Comparison of ENCODE assay signal across 19 cellular contexts in the genomic region with DNA sequence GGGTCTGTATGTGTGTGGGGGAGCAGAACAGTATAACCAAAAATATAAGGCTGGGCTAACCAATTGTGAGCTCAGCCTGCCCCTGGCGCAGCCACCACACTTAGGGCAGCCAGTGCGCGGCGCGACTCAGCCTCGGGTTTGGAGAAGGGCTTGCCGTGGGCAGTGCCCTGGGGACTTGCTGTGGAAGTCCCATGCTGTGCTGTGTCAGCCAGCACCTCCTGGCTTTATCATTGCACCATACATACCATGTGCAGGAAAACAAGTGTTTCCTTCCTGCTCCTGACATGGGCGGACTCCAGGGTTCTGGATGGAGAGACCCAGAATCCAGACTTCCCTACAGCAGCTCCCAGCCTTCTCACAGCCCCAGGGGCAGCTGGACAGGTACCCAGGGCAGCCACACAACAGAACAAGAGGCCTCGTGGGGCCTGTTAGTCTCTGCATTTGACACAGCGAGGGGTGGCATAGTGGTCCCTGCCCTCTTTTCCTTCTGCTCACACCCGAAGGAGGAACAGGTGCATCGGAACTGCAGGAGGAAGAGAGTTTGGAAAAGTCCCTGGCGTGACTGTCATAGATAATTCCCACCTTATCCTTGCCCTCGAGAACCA. TPM values are rescaled to one million over a fixed set of nuclear protein-coding genes. Genes with fewer than 3 reads are reported as not detected.
DNase-seq lines count a peak whose midpoint lies in the region; ATAC-seq and TF ChIP-seq lines count a peak whose summit lies in the region.
"Had no signal": no experiment of that assay in that cellular context is flagged by ENCODE, and none has a peak within 500 bp of the region (broad histone marks: within the 10 kb centered on the region; RNA-seq: fewer than 3 reads in every experiment).

No MANE protein-coding gene starts in this region.

- TF ChIP-seq CTCF in RWPE1 (conservative IDR thresholded peaks at IDR 0.05; ENCODE audit: low read depth) (no peak), upper lobe of right lung (IDR thresholded peaks at IDR 0.05) (no peak), right atrium auricular region (IDR thresholded peaks at IDR 0.05) (no peak)

- no peaks in the 10 kb centered on the region for H3K9me3 Mint-ChIP-seq in activated naive CD8-positive, alpha-beta T cell treated with anti-CD3 and anti-CD28 coated beads, Interleukin-2, amount 50 U/mL, for 24 hours

- no peak overlapping the region for H3K4me3 Mint-ChIP-seq in activated naive CD8-positive, alpha-beta T cell treated with anti-CD3 and anti-CD28 coated beads, Interleukin-2, amount 50 U/mL, for 24 hours

- H3K9me3 ChIP-seq in upper lobe of right lung (no peaks in the 10 kb centered on the region), right atrium auricular region (no peaks in the 10 kb centered on the region)

- POLR2A ChIA-PET in RWPE1 (lab: Yijun Ruan, JAX; ENCODE audit: low non-redundant PET) = no interaction called here

- H3K4me1 ChIP-seq in upper lobe of right lung = no peaks in the 10 kb centered on the region
- no peaks in the 10 kb centered on the region for H3K4me1 ChIP-seq in right atrium auricular region

- no peaks in the 10 kb centered on the region for H3K27me3 Mint-ChIP-seq in activated naive CD8-positive, alpha-beta T cell treated with anti-CD3 and anti-CD28 coated beads, Interleukin-2, amount 50 U/mL, for 24 hours

- no peak for DNase-seq in RWPE1 (ENCODE audit: low spot score)
- DNase-seq in epithelial cell of prostate (ENCODE audit: low read depth, low spot score) = no peak
- DNase-seq in lung microvascular endothelial cell (ENCODE audit: low read depth in 2 of 2) = peak; percentile 35 to 60
- peak; percentile 43 for DNase-seq in upper lobe of right lung
- DNase-seq in right atrium auricular region (ENCODE audit: low spot score) = no peak
- DNase-seq in activated naive CD8-positive, alpha-beta T cell treated with anti-CD3 and anti-CD28 coated beads, Interleukin-2, amount 50 U/mL, for 24 hours = no peak
- no peak for DNase-seq in DMS53 (lab: John Stamatoyannopoulos, UW)
- DNase-seq in glomerular visceral epithelial cell (ENCODE audit: extremely low spot score) = no peak
- DNase-seq: ACHN; C1 segment of cervical spinal cord; DND-41; MM.1S; NCI-H1092 treated with DMSO at 0.1 percent for 48 hours; NCI-H146; NCI-H2081; NK-92 treated with Interleukin-12 subunit alpha and Interleukin-12 subunit beta, amount 100 ng/mL, for 24 hours; SHP77 had no signal

- H3K36me3 ChIP-seq in upper lobe of right lung (no peaks in the 10 kb centered on the region), right atrium auricular region (no peaks in the 10 kb centered on the region)

- H3K27ac ChIP-seq in RWPE1 = peak overlapping the region; percentile 92
- H3K27ac ChIP-seq in epithelial cell of prostate = peak overlapping the region; percentile 84
- H3K27ac ChIP-seq in upper lobe of right lung = no peak overlapping the region
- H3K27ac ChIP-seq in right atrium auricular region = no peak overlapping the region
- H3K27ac ChIP-seq: GM23248, SK-N-MC had no signal

- H3K27me3 ChIP-seq in upper lobe of right lung (no peaks in the 10 kb centered on the region), right atrium auricular region (no peaks in the 10 kb centered on the region)

- H3K4me3 ChIP-seq in upper lobe of right lung = no peak overlapping the region
- no peak overlapping the region for H3K4me3 ChIP-seq in right atrium auricular region
- H3K4me3 ChIP-seq: GM23248, SK-N-MC had no signal

- no peaks in the 10 kb centered on the region for H3K4me1 Mint-ChIP-seq in activated naive CD8-positive, alpha-beta T cell treated with anti-CD3 and anti-CD28 coated beads, Interleukin-2, amount 50 U/mL, for 24 hours

- no peak overlapping the region for H3K27ac Mint-ChIP-seq in activated naive CD8-positive, alpha-beta T cell treated with anti-CD3 and anti-CD28 coated beads, Interleukin-2, amount 50 U/mL, for 24 hours

- CTCF ChIA-PET in RWPE1 (lab: Yijun Ruan, JAX) = interaction anchor here (1.4 kb wide), 1 partner anchor 49 kb away, joined by 3 read pairs; no protein-coding TSS in a partner anchor

- ATAC-seq in upper lobe of right lung = no peak
- ATAC-seq in activated naive CD8-positive, alpha-beta T cell treated with anti-CD3 and anti-CD28 coated beads, Interleukin-2, amount 50 U/mL, for 24 hours = no peak

- no peaks in the 10 kb centered on the region for H3K36me3 Mint-ChIP-seq in activated naive CD8-positive, alpha-beta T cell treated with anti-CD3 and anti-CD28 coated beads, Interleukin-2, amount 50 U/mL, for 24 hours (ENCODE audit: low read depth)

- intact Hi-C loops in upper lobe of right lung (cut with DNase I) = no loop called here

RNA-seq across cellular contexts. Expression of gene SDC1, which starts 54.2 kb away (rescaled TPM):
- 0.40 and 1.7 TPM in 2 replicates for total RNA-seq in lung microvascular endothelial cell
- total RNA-seq in upper lobe of right lung = 148 TPM
- total RNA-seq in right atrium auricular region = under 1 TPM in 1 of 2 donors, not detected in 1; 0.24 TPM

Comparison
In these comparisons a context has a peak if more than half of its experiments do, and no peak if none do; other contexts are left out.
1. DNase-seq: peak in lung microvascular endothelial cell (2 of 2) and upper lobe of right lung (single experiment); none in RWPE1 (single experiment), epithelial cell of prostate (single experiment), right atrium auricular region (single experiment), activated naive CD8-positive, alpha-beta T cell treated with anti-CD3 and anti-CD28 coated beads, Interleukin-2, amount 50 U/mL, for 24 hours (single experiment), DMS53 (single experiment) and glomerular visceral epithelial cell (single experiment).
2. H3K27ac ChIP-seq: peak in RWPE1 (single experiment) and epithelial cell of prostate (single experiment); none in upper lobe of right lung (single experiment) and right atrium auricular region (0 of 2).
3. RNA of gene SDC1, which starts 54.2 kb away (total RNA-seq): 148 TPM in upper lobe of right lung (single experiment); 0.40 to 1.7 TPM in lung microvascular endothelial cell and 0.24 TPM in right atrium auricular region; every median in the first group is over 10 times any median in the second.